Comparison of ENCODE assay signal across 1 cellular context in the genomic region with DNA sequence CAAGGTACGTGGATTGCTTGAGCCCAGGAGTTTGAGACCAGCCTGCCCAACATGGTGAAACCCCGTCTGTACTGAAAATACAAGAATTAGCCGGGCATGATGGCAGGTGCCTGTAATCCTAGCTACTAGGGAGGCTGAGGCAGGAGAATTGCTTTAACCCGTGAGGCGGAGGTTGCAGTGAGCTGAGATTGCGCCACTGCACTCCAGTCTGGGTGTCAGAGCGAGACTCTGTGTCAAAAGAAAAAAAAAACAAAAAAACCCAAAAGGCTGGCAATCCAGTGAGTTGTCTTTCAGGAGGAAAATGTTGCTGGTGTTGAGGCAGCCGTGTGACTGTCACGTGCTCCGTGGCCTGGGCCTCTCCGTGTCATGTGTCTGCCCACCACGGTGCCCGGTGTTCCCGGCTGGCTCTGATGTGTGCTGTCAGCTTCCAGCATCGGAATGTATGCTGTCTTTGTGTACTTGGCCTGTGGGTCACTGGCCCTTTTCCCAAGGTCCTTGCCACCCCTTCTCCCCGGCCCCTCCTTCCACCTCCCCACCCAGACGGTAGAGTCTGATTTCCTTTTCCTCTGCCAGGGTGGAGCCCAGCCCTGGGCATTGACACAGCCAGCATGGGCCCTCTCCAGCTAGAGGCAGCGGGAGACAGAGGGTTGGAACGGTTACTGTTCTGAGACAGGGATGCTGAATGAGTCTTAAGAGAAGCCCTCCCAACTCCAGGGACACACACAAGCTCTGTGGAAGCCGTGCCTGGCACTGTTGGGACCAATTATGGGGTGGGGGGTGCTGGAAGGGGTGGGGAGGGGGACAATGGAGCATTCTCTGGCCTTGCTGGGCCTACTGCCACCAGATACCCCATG.
TF ChIP-seq lines count a peak whose summit lies in the region.

No MANE protein-coding gene starts in this region.

TF ChIP-seq in HepG2, 621 proteins besides CTCF, POLR2A, EP300 and RAD21 (continued from another document and continues in another):
- 0 out of 2 replicates have a peak, but pooled peaks have one; percentile 54 for TF ChIP-seq ZNF142 (CRISPR knock-in tag; IDR thresholded peaks at IDR 0.05)
- peak; percentile 51; the same call in 1 of the 2 replicates for TF ChIP-seq ZNF12 (CRISPR knock-in tag; IDR thresholded peaks at IDR 0.05)
- TF ChIP-seq SP5 (CRISPR knock-in tag; IDR thresholded peaks at IDR 0.05; ENCODE audit: borderline replicate concordance, low read depth), result peak; percentile 58; the same call in 1 of the 2 replicates
- no peak for TF ChIP-seq MAZ (IDR thresholded peaks at IDR 0.05; ENCODE audit: borderline replicate concordance, low read depth, low read length)
- TF ChIP-seq MAZ (CRISPR knock-in tag; IDR thresholded peaks at IDR 0.05; ENCODE audit: low read depth), result peak; percentile 44; the same call in 1 of the 2 replicates
- peak; percentile 94 for TF ChIP-seq RXRA (CRISPR knock-in tag; IDR thresholded peaks at IDR 0.05)
- TF ChIP-seq KDM5B (CRISPR knock-in tag; IDR thresholded peaks at IDR 0.05; ENCODE audit: borderline replicate concordance), result peak; percentile 61; the same call in 1 of the 2 replicates
- TF ChIP-seq GATAD2A (CRISPR knock-in tag; IDR thresholded peaks at IDR 0.05), result peak; percentile 90
- TF ChIP-seq MYC (CRISPR knock-in tag; IDR thresholded peaks at IDR 0.05; ENCODE audit: borderline replicate concordance), result peak; percentile 33; the same call in 1 of the 2 replicates
- TF ChIP-seq USF2 (IDR thresholded peaks at IDR 0.05; ENCODE audit: low read depth, low read length), result peak; percentile 89
- peak; percentile 68; the same call in 1 of the 2 replicates for TF ChIP-seq USF2 (CRISPR knock-in tag; IDR thresholded peaks at IDR 0.05; ENCODE audit: borderline replicate concordance)
- no peak for TF ChIP-seq SOX6 (IDR thresholded peaks at IDR 0.05)
- TF ChIP-seq SOX6 (CRISPR knock-in tag; IDR thresholded peaks at IDR 0.05), result peak; percentile 78
- no peak for TF ChIP-seq ZNF660 (CRISPR knock-in tag; IDR thresholded peaks at IDR 0.05; ENCODE audit: borderline replicate concordance, low read depth)
- TF ChIP-seq ZNF772 (CRISPR knock-in tag; IDR thresholded peaks at IDR 0.05), result peak; percentile 59; the same call in 1 of the 2 replicates
- 0 out of 2 replicates have a peak, but pooled peaks have one; percentile 35 for TF ChIP-seq TBX3 (IDR thresholded peaks at IDR 0.05; ENCODE audit: borderline replicate concordance)
- no peak for TF ChIP-seq ZNF225 (CRISPR knock-in tag; IDR thresholded peaks at IDR 0.05)
- peak; percentile 34; the same call in 1 of the 2 replicates for TF ChIP-seq IRF2 (CRISPR knock-in tag; IDR thresholded peaks at IDR 0.05)
- TF ChIP-seq ARID5B (CRISPR knock-in tag; IDR thresholded peaks at IDR 0.05), result peak; percentile 85
- TF ChIP-seq, protein P1, sequence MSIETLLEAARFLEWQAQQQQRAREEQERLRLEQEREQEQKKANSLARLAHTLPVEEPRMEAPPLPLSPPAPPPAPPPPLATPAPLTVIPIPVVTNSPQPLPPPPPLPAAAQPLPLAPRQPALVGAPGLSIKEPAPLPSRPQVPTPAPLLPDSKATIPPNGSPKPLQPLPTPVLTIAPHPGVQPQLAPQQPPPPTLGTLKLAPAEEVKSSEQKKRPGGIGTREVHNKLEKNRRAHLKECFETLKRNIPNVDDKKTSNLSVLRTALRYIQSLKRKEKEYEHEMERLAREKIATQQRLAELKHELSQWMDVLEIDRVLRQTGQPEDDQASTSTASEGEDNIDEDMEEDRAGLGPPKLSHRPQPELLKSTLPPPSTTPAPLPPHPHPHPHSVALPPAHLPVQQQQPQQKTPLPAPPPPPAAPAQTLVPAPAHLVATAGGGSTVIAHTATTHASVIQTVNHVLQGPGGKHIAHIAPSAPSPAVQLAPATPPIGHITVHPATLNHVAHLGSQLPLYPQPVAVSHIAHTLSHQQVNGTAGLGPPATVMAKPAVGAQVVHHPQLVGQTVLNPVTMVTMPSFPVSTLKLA (IDR thresholded peaks at IDR 0.05), result peak; percentile 98
- TF ChIP-seq TFE3 (CRISPR knock-in tag; IDR thresholded peaks at IDR 0.05), result peak; percentile 93
- TF ChIP-seq ZNF292 (CRISPR knock-in tag; IDR thresholded peaks at IDR 0.05; ENCODE audit: borderline replicate concordance, low read depth), result 0 out of 2 replicates have a peak, but pooled peaks have one; percentile 21
- TF ChIP-seq FOXA1 (IDR thresholded peaks at IDR 0.05), result no peak
- TF ChIP-seq FOXA1 (CRISPR knock-in tag; IDR thresholded peaks at IDR 0.05), result peak; percentile 72
- TF ChIP-seq SATB2 (CRISPR knock-in tag; IDR thresholded peaks at IDR 0.05), result peak; percentile 58; the same call in 1 of the 2 replicates
- TF ChIP-seq SIN3A (IDR thresholded peaks at IDR 0.05; ENCODE audit: borderline replicate concordance, low read depth, low read length), result no peak; the same call in 1 of the 2 replicates
- TF ChIP-seq, protein P2, sequence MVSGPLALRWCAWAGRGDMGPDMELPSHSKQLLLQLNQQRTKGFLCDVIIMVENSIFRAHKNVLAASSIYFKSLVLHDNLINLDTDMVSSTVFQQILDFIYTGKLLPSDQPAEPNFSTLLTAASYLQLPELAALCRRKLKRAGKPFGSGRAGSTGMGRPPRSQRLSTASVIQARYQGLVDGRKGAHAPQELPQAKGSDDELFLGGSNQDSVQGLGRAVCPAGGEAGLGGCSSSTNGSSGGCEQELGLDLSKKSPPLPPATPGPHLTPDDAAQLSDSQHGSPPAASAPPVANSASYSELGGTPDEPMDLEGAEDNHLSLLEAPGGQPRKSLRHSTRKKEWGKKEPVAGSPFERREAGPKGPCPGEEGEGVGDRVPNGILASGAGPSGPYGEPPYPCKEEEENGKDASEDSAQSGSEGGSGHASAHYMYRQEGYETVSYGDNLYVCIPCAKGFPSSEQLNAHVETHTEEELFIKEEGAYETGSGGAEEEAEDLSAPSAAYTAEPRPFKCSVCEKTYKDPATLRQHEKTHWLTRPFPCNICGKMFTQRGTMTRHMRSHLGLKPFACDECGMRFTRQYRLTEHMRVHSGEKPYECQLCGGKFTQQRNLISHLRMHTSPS (CRISPR knock-in tag; IDR thresholded peaks at IDR 0.05; ENCODE audit: low read depth), result peak; percentile 95
- peak; percentile 49; the same call in 1 of the 3 replicates for TF ChIP-seq MXI1 (IDR thresholded peaks at IDR 0.05; ENCODE audit: borderline replicate concordance, low read depth, low read length)
- peak; percentile 23; the same call in 1 of the 2 replicates for TF ChIP-seq NR2F2 (IDR thresholded peaks at IDR 0.05; ENCODE audit: borderline replicate concordance, low read depth)
- peak; percentile 94 for TF ChIP-seq BHLHE40 (IDR thresholded peaks at IDR 0.05; ENCODE audit: low read length)
- TF ChIP-seq KDM1A (CRISPR knock-in tag; IDR thresholded peaks at IDR 0.05), result peak; percentile 26; the same call in 1 of the 2 replicates
- 0 out of 2 replicates have a peak, but pooled peaks have one; percentile 55 for TF ChIP-seq DPF2 (CRISPR knock-in tag; IDR thresholded peaks at IDR 0.05; ENCODE audit: borderline replicate concordance, low read depth)
- peak; percentile 57; the same call in 1 of the 2 replicates for TF ChIP-seq ERF (CRISPR knock-in tag; IDR thresholded peaks at IDR 0.05)
- peak; percentile 75 for TF ChIP-seq RARA (CRISPR knock-in tag; IDR thresholded peaks at IDR 0.05)
- peak; percentile 42; the same call in 1 of the 2 replicates for TF ChIP-seq MXD1 (CRISPR knock-in tag; IDR thresholded peaks at IDR 0.05)
- 0 out of 2 replicates have a peak, but pooled peaks have one; percentile 25 for TF ChIP-seq SPEN (CRISPR knock-in tag; IDR thresholded peaks at IDR 0.05; ENCODE audit: low read depth)
- TF ChIP-seq TGIF2 (CRISPR knock-in tag; IDR thresholded peaks at IDR 0.05), result peak; percentile 79; the same call in 1 of the 2 replicates
- peak; percentile 67; the same call in 1 of the 2 replicates for TF ChIP-seq FOXK1 (CRISPR knock-in tag; IDR thresholded peaks at IDR 0.05; ENCODE audit: borderline replicate concordance, low read depth)
